ENCODE assay signal across 12 cellular contexts in genomic region chr10:33129181-33129928, GRCh38.
DNase-seq lines count a peak whose midpoint lies in the region; ATAC-seq and TF ChIP-seq lines count a peak whose summit lies in the region.
"Had no signal": no experiment of that assay in that cellular context is flagged by ENCODE, and none has a peak within 500 bp of the region (broad histone marks: within the 10 kb centered on the region; RNA-seq: fewer than 3 reads in every experiment).

No MANE protein-coding gene starts in this region.

- H3K27ac Mint-ChIP-seq in CD4-positive, alpha-beta memory T cell, result peak overlapping the region; percentile 91 to 97 (median 94)
- H3K27ac Mint-ChIP-seq in osteocyte (ENCODE audit: unreplicated experiment), result peak overlapping the region; percentile 63
- H3K27ac Mint-ChIP-seq: neural progenitor cell had no signal

- H3K36me3 ChIP-seq in CD4-positive, alpha-beta memory T cell (ENCODE audit: insufficient read depth, low read length), result no peaks in the 10 kb centered on the region
- H3K36me3 ChIP-seq: neural progenitor cell had no signal

- H3K27ac ChIP-seq in CD4-positive, alpha-beta memory T cell (ENCODE audit: low read depth, low read length), result peak overlapping the region; percentile 13
- H3K27ac ChIP-seq in RWPE1, result peak overlapping the region; percentile 99
- H3K27ac ChIP-seq: neural progenitor cell, PC-9 had no signal

- intact Hi-C loops in CD4-positive, alpha-beta memory T cell (cut with micrococcal nuclease), result no loop called here

- H3K36me3 Mint-ChIP-seq in CD4-positive, alpha-beta memory T cell, result peaks cover 0 to 3% of the 10 kb centered on the region in 2 donors
- H3K36me3 Mint-ChIP-seq in osteocyte (ENCODE audit: unreplicated experiment), result no peaks in the 10 kb centered on the region
- H3K36me3 Mint-ChIP-seq: neural progenitor cell had no signal

- peak overlapping the region in 7 of 8 donors; percentile 21 to 77 (median 65) for H3K4me3 Mint-ChIP-seq in CD4-positive, alpha-beta memory T cell
- H3K4me3 Mint-ChIP-seq in osteocyte (ENCODE audit: unreplicated experiment), result no peak overlapping the region
- H3K4me3 Mint-ChIP-seq: neural progenitor cell had no signal

- H3K27me3 ChIP-seq in CD4-positive, alpha-beta memory T cell (ENCODE audit: insufficient read depth, low read length), result no peaks in the 10 kb centered on the region
- H3K27me3 ChIP-seq: neural progenitor cell had no signal

- peaks cover 93% of the 10 kb centered on the region for H3K4me1 ChIP-seq in CD4-positive, alpha-beta memory T cell (ENCODE audit: insufficient read depth, low read length)
- H3K4me1 ChIP-seq: neural progenitor cell had no signal

- H3K9me3 ChIP-seq in CD4-positive, alpha-beta memory T cell (ENCODE audit: control insufficient read depth in 1 of 2, low read length in 2 of 2), result no peaks in the 10 kb centered on the region

- H3K4me1 Mint-ChIP-seq in CD4-positive, alpha-beta memory T cell, result peaks cover 67 to 98% (median 83%) of the 10 kb centered on the region in 4 donors
- H3K4me1 Mint-ChIP-seq in osteocyte (ENCODE audit: unreplicated experiment), result peaks cover 33% of the 10 kb centered on the region

- H3K27me3 Mint-ChIP-seq in CD4-positive, alpha-beta memory T cell, result no peaks in the 10 kb centered on the region
- no peaks in the 10 kb centered on the region for H3K27me3 Mint-ChIP-seq in osteocyte (ENCODE audit: unreplicated experiment)
- H3K27me3 Mint-ChIP-seq: IgD-negative memory B cell had no signal

- POLR2A ChIA-PET in CD4-positive, alpha-beta memory T cell (lab: Charles Lee; ENCODE audit: partially characterized antibody), result interaction anchor here (0.6 to 51.2 kb wide), 7 partner anchors 8 to 200 kb away, joined by 3 to 2213 read pairs (median 5); no protein-coding TSS in a partner anchor
- POLR2A ChIA-PET in RWPE1 (lab: Yijun Ruan, JAX; ENCODE audit: low non-redundant PET), result no interaction called here

- no peak for TF ChIP-seq CTCF in RWPE1 (conservative IDR thresholded peaks at IDR 0.05; ENCODE audit: low read depth)
- TF ChIP-seq CTCF in fibroblast of pulmonary artery (IDR thresholded peaks at IDR 0.05; ENCODE audit: low read length, missing control alignments), result no peak
- no peak for TF ChIP-seq CTCF in osteocyte (IDR thresholded peaks at IDR 0.05)

- in situ Hi-C loops in G401 (cut with HindIII; ENCODE audit: low sequenced_read_pairs), result no loop called here

- H3K4me3 ChIP-seq in CD4-positive, alpha-beta memory T cell (ENCODE audit: low read length in 2 of 2), result no peak overlapping the region
- H3K4me3 ChIP-seq in fibroblast of pulmonary artery (replicated peaks; ENCODE audit: low read depth, low read length), result no peak overlapping the region
- H3K4me3 ChIP-seq: neural progenitor cell, PC-9 had no signal

- CTCF ChIA-PET in CD4-positive, alpha-beta memory T cell (lab: Charles Lee; ENCODE audit: partially characterized antibody), result interaction anchor here (1.2 to 18.9 kb wide), 6 partner anchors 10 to 173 kb away, joined by 3 to 346 read pairs (median 7); no protein-coding TSS in a partner anchor
- CTCF ChIA-PET in RWPE1 (lab: Yijun Ruan, JAX), result interaction anchor here (0.6 kb wide), 1 partner anchor 19 kb away, joined by 3 read pairs; no protein-coding TSS in a partner anchor

- ATAC-seq in GM18907 (IDR thresholded peaks at IDR 0.05; ENCODE audit: unreplicated experiment) (no peak), HG02763 (IDR thresholded peaks at IDR 0.05; ENCODE audit: unreplicated experiment) (no peak)

- H3K9me3 Mint-ChIP-seq in CD4-positive, alpha-beta memory T cell, result peaks cover 0 to 1% (median 0%) of the 10 kb centered on the region in 8 donors
- no peaks in the 10 kb centered on the region for H3K9me3 Mint-ChIP-seq in osteocyte (ENCODE audit: unreplicated experiment)
- H3K9me3 Mint-ChIP-seq: IgD-negative memory B cell, neural progenitor cell had no signal

- no peak for DNase-seq in CD4-positive, alpha-beta memory T cell
- DNase-seq in RWPE1 (ENCODE audit: low spot score) (peak; percentile 64), fibroblast of pulmonary artery (ENCODE audit: low read depth) (peak; percentile 69), osteocyte (ENCODE audit: extremely low spot score, unreplicated experiment) (no peak), mucosa of gallbladder (ENCODE audit: low spot score) (no peak), G401 (ENCODE audit: low spot score) (no peak)
- DNase-seq: GF-D8, PC-9 had no signal

Comparison
In these comparisons a context has a peak if more than half of its experiments do, and no peak if none do; other contexts are left out.
1. DNase-seq: peak in RWPE1 (single experiment) and fibroblast of pulmonary artery (single experiment); none in CD4-positive, alpha-beta memory T cell (0 of 5), osteocyte (single experiment), mucosa of gallbladder (single experiment) and G401 (single experiment).